In the genomic region with DNA sequence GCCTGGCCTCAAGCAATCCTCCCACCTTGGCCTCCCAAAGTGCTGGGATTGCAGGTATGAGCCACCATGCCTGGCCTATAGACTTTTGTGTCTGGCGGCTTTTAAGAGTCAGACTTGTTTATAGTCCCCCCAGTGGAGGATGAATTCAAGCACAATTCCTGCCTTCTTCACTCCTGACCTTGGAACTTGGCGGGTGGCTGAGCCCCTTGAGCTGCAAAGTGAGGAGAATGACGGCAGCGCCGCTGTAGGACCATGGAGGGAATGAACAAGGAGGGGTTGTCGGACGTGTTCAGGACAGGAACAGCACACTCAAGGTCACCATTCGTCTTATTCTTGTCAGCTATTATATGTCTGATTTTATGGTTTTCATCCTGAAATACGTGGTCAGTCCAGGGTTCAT, we compare ENCODE assay signal across 16 cellular contexts.
DNase-seq lines count a peak whose midpoint lies in the region; ATAC-seq and TF ChIP-seq lines count a peak whose summit lies in the region.
"Had no signal": no experiment of that assay in that cellular context is flagged by ENCODE, and none has a peak within 500 bp of the region (broad histone marks: within the 10 kb centered on the region; RNA-seq: fewer than 3 reads in every experiment).

No MANE protein-coding gene starts in this region.

- no peak for ATAC-seq in upper lobe of right lung
- no peak for ATAC-seq in GM21737 (IDR thresholded peaks at IDR 0.05; ENCODE audit: unreplicated experiment)
- no peak for ATAC-seq in HG03280 (IDR thresholded peaks at IDR 0.05; ENCODE audit: unreplicated experiment)

- H3K9me3 ChIP-seq in cardiac muscle cell (ENCODE audit: low read depth) (no peaks in the 10 kb centered on the region), left ventricle myocardium inferior (replicated peaks) (no peaks in the 10 kb centered on the region), upper lobe of right lung (no peaks in the 10 kb centered on the region)
- H3K9me3 ChIP-seq: BE2C; BLaER1 treated with 17β-estradiol and CSF1 and Interleukin-3, amounts not matched to agents 10 nM and 100 nM had no signal

- no peak overlapping the region for H3K4me3 ChIP-seq in cardiac muscle cell
- no peak overlapping the region for H3K4me3 ChIP-seq in left ventricle myocardium inferior
- no peak overlapping the region for H3K4me3 ChIP-seq in upper lobe of right lung
- H3K4me3 ChIP-seq: BLaER1 treated with 17β-estradiol and CSF1 and Interleukin-3, amounts not matched to agents 10 nM and 100 nM had no signal

- TF ChIP-seq CTCF in cardiac muscle cell (IDR thresholded peaks at IDR 0.05; ENCODE audit: low read depth, low read length) (no peak), left ventricle myocardium inferior (IDR thresholded peaks at IDR 0.05; ENCODE audit: borderline replicate concordance) (no peak), upper lobe of right lung (IDR thresholded peaks at IDR 0.05) (no peak)

- DNase-seq in cardiac muscle cell (ENCODE audit: low read depth in 1 of 2, low spot score in 1 of 2) (no peak), left ventricle myocardium inferior (no peak), left kidney (ENCODE audit: low read depth, low spot score) (peak; percentile 54), upper lobe of right lung (peak; percentile 23)
- DNase-seq: AML-193; BE2C; CD4-positive, alpha-beta T cell; CD8-positive, alpha-beta memory T cell; DMS 273 treated with DMSO at 0.1 percent for 48 hours; DMS79; GF-D8; GOT3 had no signal

- H3K27me3 ChIP-seq in cardiac muscle cell (no peaks in the 10 kb centered on the region), left ventricle myocardium inferior (ENCODE audit: low read depth) (peaks cover 33% of the 10 kb centered on the region), upper lobe of right lung (no peaks in the 10 kb centered on the region)
- H3K27me3 ChIP-seq: BE2C; BLaER1 treated with 17β-estradiol and CSF1 and Interleukin-3, amounts not matched to agents 10 nM and 100 nM had no signal

- H3K36me3 ChIP-seq in cardiac muscle cell (no peaks in the 10 kb centered on the region), left ventricle myocardium inferior (no peaks in the 10 kb centered on the region), upper lobe of right lung (no peaks in the 10 kb centered on the region)
- H3K36me3 ChIP-seq: BE2C; BLaER1 treated with 17β-estradiol and CSF1 and Interleukin-3, amounts not matched to agents 10 nM and 100 nM had no signal

- peak overlapping the region; percentile 92 for H3K27ac ChIP-seq in cardiac muscle cell
- no peak overlapping the region for H3K27ac ChIP-seq in left ventricle myocardium inferior (replicated peaks)
- no peak overlapping the region for H3K27ac ChIP-seq in upper lobe of right lung
- H3K27ac ChIP-seq: 22Rv1; BLaER1 treated with 17β-estradiol and CSF1 and Interleukin-3, amounts not matched to agents 10 nM and 100 nM had no signal

- H3K4me1 ChIP-seq in cardiac muscle cell (ENCODE audit: low read depth) (peaks cover 40% of the 10 kb centered on the region), left ventricle myocardium inferior (peaks cover 15% of the 10 kb centered on the region), upper lobe of right lung (no peaks in the 10 kb centered on the region)
- H3K4me1 ChIP-seq: BE2C had no signal

- intact Hi-C loops in left ventricle myocardium inferior (cut with micrococcal nuclease), result no loop called here
- intact Hi-C loops in upper lobe of right lung (cut with DNase I), result no loop called here

Comparison
In these comparisons a context has a peak if more than half of its experiments do, and no peak if none do; other contexts are left out.
1. DNase-seq: peak in left kidney (single experiment) and upper lobe of right lung (single experiment); none in cardiac muscle cell (0 of 2) and left ventricle myocardium inferior (single experiment).